Comparison of ENCODE assay signal across 12 cellular contexts in genomic region chr12:124369901-124370378, GRCh38.
DNase-seq lines count a peak whose midpoint lies in the region; ATAC-seq and TF ChIP-seq lines count a peak whose summit lies in the region.
"Had no signal": no experiment of that assay in that cellular context is flagged by ENCODE, and none has a peak within 500 bp of the region (broad histone marks: within the 10 kb centered on the region; RNA-seq: fewer than 3 reads in every experiment).

No MANE protein-coding gene starts in this region.

- ATAC-seq in GM18867 (IDR thresholded peaks at IDR 0.05; ENCODE audit: unreplicated experiment): no peak

- WGBS in esophagus, 2 donors: 46 to 53% methylated on average over 17 of the region's 17 CpGs
- no CpG with 5 or more reads among the region's 17 CpGs for WGBS in suprapubic skin

- TF ChIP-seq EP300 in suprapubic skin (IDR thresholded peaks at IDR 0.05): no peak

- TF ChIP-seq CTCF in Peyer's patch (IDR thresholded peaks at IDR 0.05) (no peak), suprapubic skin (IDR thresholded peaks at IDR 0.05) (no peak), GM10266 (IDR thresholded peaks at IDR 0.05; ENCODE audit: control insufficient read depth, insufficient read depth, low read depth, missing control alignments) (no peak)

- peak overlapping the region; percentile 58 to 95 (median 82) for H3K27ac ChIP-seq in Peyer's patch
- peak overlapping the region; percentile 79 to 92 for H3K27ac ChIP-seq in esophagus (ENCODE audit: low read depth in 2 of 2, low read length in 1 of 2)
- H3K27ac ChIP-seq in suprapubic skin: peak overlapping the region; percentile 80

- peak overlapping the region; percentile 50 for H3K9ac ChIP-seq in mucosa of stomach (ENCODE audit: low read length)

- TF ChIP-seq POLR2A in Peyer's patch (IDR thresholded peaks at IDR 0.05): no peak
- no peak for TF ChIP-seq POLR2A in suprapubic skin (IDR thresholded peaks at IDR 0.05)

- H3K4me1 ChIP-seq in Peyer's patch (peaks cover 0 to 47% (median 14%) of the 10 kb centered on the region in 4 donors), esophagus (ENCODE audit: control insufficient read depth in 2 of 2, insufficient read depth in 2 of 2, low read length in 1 of 2) (peaks cover 0 to 20% of the 10 kb centered on the region in 2 donors), mucosa of stomach (ENCODE audit: control insufficient read depth, insufficient read depth, low read length) (peaks cover 39% of the 10 kb centered on the region), suprapubic skin (peaks cover 54% of the 10 kb centered on the region)

- H3K27me3 ChIP-seq in Peyer's patch (no peaks in the 10 kb centered on the region), esophagus (ENCODE audit: control insufficient read depth in 1 of 2, insufficient read depth in 2 of 2, low read length in 2 of 2) (no peaks in the 10 kb centered on the region), mucosa of stomach (ENCODE audit: control insufficient read depth, insufficient read depth, low read length) (no peaks in the 10 kb centered on the region), suprapubic skin (no peaks in the 10 kb centered on the region)

- H3K4me3 ChIP-seq in Peyer's patch: no peak overlapping the region
- H3K4me3 ChIP-seq in esophagus (ENCODE audit: low read depth in 1 of 2, low read length in 2 of 2): no peak overlapping the region
- no peak overlapping the region for H3K4me3 ChIP-seq in mucosa of stomach (ENCODE audit: low read length)
- H3K4me3 ChIP-seq in suprapubic skin: no peak overlapping the region

- no peaks in the 10 kb centered on the region for H3K9me3 ChIP-seq in Peyer's patch
- no peaks in the 10 kb centered on the region for H3K9me3 ChIP-seq in esophagus (ENCODE audit: control insufficient read depth in 2 of 2, insufficient read depth in 1 of 2, low read depth in 1 of 2, low read length in 1 of 2)
- H3K9me3 ChIP-seq in mucosa of stomach (ENCODE audit: control insufficient read depth, low read length): no peaks in the 10 kb centered on the region
- no peaks in the 10 kb centered on the region for H3K9me3 ChIP-seq in suprapubic skin

- DNase-seq in Peyer's patch (no peak), suprapubic skin (ENCODE audit: low spot score in 2 of 2) (no peak), GM10266 (ENCODE audit: extremely low spot score) (no peak), NOMO-1 treated with dmso at 0.1 percent for 144 hours (lab: John Stamatoyannopoulos, UW; ENCODE audit: unreplicated experiment) (no peak), cerebellar nuclear complex (lab: John Stamatoyannopoulos, UW) (no peak)
- DNase-seq: activated gamma-delta T cell; NCI-H2081; retina; stimulated activated CD8-positive, alpha-beta memory T cell treated with anti-CD3 and anti-CD28 coated beads, Interleukin-4, amount 100 ng/mL, for 48 hours had no signal

- H3K36me3 ChIP-seq in Peyer's patch: peaks cover 0 to 57% (median 0%) of the 10 kb centered on the region in 3 donors
- H3K36me3 ChIP-seq in esophagus (ENCODE audit: control insufficient read depth in 2 of 2, insufficient read depth in 2 of 2, low read length in 1 of 2): peaks cover 8 to 48% of the 10 kb centered on the region in 2 donors
- H3K36me3 ChIP-seq in mucosa of stomach (ENCODE audit: control insufficient read depth, insufficient read depth, low read length): peaks cover 5% of the 10 kb centered on the region
- H3K36me3 ChIP-seq in suprapubic skin: peaks cover 56% of the 10 kb centered on the region
